ENCODE assay signal across 2 cellular contexts in the genomic region with DNA sequence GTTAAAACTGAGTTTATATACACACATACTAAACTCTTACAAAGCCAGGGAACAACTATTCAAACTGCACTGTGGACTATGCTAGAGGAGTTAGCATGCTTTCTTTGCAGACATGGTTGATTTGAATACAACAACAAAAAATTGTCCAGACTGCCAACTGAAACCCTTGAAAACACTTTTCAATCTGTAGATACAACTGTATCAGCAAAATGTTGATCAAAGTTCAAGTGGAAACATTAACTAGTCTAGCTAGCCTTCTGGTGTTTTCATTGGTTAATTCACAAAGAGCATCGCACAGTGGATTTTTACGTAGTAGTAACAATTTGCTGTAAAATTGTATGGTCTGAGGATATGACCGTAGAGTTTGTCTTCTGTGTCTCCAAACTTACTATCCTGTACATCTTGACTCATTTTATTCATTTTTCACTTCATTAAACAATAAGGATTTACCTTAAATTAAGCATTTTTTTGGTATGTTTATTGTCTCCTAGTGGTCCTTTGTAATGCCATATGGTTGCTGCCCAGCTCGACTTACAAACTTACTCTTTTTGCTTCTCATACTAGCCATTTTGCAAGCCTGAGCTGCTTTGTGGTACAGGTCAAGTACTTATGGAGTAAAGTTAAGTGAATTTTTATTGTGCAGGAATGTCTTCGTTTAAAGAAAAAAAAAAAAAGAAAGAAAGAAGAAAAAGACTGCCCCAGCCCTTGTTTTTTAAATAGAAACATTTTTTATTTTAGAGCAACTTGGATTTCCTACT.
A peak's percentile ranks its signal among the peaks of the same experiment; 100 is the strongest.
TF ChIP-seq lines count a peak whose summit lies in the region.

No MANE protein-coding gene starts in this region.

TF ChIP-seq in GM23338, 12 proteins besides CTCF, POLR2A, EP300 and RAD21 (continued from another document):
- TF ChIP-seq EZH2phosphoT487 (IDR thresholded peaks at IDR 0.05; ENCODE audit: unreplicated experiment) (no peak), EZH2 (IDR thresholded peaks at IDR 0.05; ENCODE audit: low read depth, unreplicated experiment) (no peak)

TF ChIP-seq in K562, 482 proteins besides CTCF, POLR2A, EP300 and RAD21 (continued from another document):
- TF ChIP-seq AFF4 (CRISPR knock-in tag; IDR thresholded peaks at IDR 0.05), result no peak
- TF ChIP-seq MAFF (IDR thresholded peaks at IDR 0.05; ENCODE audit: low read length), result peak; percentile 15; the same call in 1 of the 2 replicates
- TF ChIP-seq POU5F1 (IDR thresholded peaks at IDR 0.05; ENCODE audit: borderline replicate concordance, low read depth, low read length, partially characterized antibody), result no peak
- peak; percentile 86 for TF ChIP-seq ZNF316 (IDR thresholded peaks at IDR 0.05)
